Comparison of ENCODE assay signal across 1 cellular context in genomic region chr14:100341301-100342031, GRCh38.
TF ChIP-seq lines count a peak whose summit lies in the region.

No MANE protein-coding gene starts in this region.

TF ChIP-seq in H1, 55 proteins besides CTCF, POLR2A, EP300 and RAD21:
- TF ChIP-seq KDM5A (IDR thresholded peaks at IDR 0.05; ENCODE audit: low read length) (no peak), POLR2AphosphoS5 (IDR thresholded peaks at IDR 0.05; ENCODE audit: low read depth, low read length) (0 out of 2 replicates have a peak, but pooled peaks have one; percentile 17), KDM1A (IDR thresholded peaks at IDR 0.05; ENCODE audit: borderline replicate concordance, low read length) (no peak), SP1 (IDR thresholded peaks at IDR 0.05; ENCODE audit: low read depth, low read length) (no peak)
TF ChIP-seq in H1: peak in this region for 1.
